Comparison of ENCODE assay signal across 8 cellular contexts in the genomic region with DNA sequence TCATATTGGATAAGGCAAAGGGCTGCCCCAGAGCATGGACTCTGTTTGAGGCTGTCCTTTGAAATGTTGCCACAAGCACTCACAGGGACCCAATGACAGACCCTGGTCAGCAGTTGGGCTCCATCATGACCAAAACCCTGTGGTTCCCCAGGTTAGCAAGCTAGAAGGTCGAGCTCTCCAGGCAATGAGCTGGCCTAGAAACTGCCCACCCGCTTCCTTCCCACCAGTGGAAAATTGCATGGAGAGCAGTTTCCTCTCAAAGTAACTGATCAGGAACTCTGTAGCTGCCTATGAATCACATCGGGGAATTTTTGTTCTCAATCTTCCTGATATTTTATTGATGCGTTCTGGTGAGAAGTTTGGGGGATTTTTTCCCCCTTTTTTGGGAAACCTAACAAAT. TPM values are rescaled to one million over a fixed set of nuclear protein-coding genes. Genes with fewer than 3 reads are reported as not detected.
"Had no signal": no experiment of that assay in that cellular context is flagged by ENCODE, and none has a peak within 500 bp of the region (broad histone marks: within the 10 kb centered on the region; RNA-seq: fewer than 3 reads in every experiment).

No MANE protein-coding gene starts in this region.

- DNase-seq: H9, HCEC 1CT, HFFc6 had no signal

- H3K4me3 Mint-ChIP-seq: GM23338, H9, HFFc6, IgD-negative memory B cell had no signal

- H3K9me3 Mint-ChIP-seq: HFFc6 had no signal

- H3K27ac Mint-ChIP-seq: GM23338, H9, HFFc6, IgD-negative memory B cell had no signal

- H3K36me3 Mint-ChIP-seq: IgD-negative memory B cell had no signal

- ATAC-seq: GM23338, HepG2 had no signal

- FAIRE-seq: H1, H54, HepG2 had no signal

RNA-seq across cellular contexts. Expression of a gene that starts 52.8 kb away (rescaled TPM):
- total RNA-seq: HepG2 had no signal
